8 cellular contexts compared by ENCODE assay signal in the genomic region with DNA sequence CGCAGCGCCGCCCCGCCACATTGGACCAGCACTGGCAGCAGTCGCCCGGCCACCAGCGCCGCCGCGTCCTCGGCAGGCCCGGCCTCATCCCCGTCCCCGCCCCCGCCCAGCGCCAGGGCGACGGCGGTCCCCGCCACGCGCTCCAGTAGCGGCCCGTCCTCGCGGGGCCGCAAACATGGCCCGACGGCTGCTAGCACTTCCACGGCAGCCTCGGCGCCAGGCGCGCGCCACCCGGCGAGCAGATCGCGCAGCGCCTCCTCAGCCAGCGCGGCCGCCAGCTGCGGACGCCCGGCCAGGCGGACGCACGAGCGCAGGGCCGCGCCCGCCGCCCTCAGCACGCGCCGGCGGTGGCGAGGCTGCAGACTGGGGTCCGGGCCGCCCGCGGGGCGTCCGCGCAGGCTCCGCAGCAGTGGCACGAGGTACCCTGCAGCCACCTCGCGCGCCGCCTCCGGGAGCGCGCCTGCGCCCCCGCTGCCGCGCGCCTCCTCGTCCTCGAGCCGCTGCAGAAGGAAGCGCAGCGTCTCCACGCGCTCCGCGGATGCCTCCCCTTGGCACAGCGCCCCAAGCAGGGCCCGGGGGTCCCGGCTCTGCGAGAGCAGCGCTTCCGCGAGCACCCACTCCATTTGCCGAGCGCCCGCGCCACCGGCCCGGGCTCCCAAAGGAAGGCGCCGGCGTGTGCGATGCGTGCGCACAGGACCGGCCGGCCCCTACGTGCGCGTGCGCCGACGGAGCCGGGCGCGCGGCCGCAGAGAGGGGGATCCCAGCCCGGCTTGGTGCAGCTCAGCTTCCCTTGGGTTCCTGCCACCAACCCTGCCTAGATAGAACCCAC. TPM values are rescaled to one million over a fixed set of nuclear protein-coding genes. Genes with fewer than 3 reads are reported as not detected.
DNase-seq lines count a peak whose midpoint lies in the region; ATAC-seq and TF ChIP-seq lines count a peak whose summit lies in the region.

A gene with protein sequence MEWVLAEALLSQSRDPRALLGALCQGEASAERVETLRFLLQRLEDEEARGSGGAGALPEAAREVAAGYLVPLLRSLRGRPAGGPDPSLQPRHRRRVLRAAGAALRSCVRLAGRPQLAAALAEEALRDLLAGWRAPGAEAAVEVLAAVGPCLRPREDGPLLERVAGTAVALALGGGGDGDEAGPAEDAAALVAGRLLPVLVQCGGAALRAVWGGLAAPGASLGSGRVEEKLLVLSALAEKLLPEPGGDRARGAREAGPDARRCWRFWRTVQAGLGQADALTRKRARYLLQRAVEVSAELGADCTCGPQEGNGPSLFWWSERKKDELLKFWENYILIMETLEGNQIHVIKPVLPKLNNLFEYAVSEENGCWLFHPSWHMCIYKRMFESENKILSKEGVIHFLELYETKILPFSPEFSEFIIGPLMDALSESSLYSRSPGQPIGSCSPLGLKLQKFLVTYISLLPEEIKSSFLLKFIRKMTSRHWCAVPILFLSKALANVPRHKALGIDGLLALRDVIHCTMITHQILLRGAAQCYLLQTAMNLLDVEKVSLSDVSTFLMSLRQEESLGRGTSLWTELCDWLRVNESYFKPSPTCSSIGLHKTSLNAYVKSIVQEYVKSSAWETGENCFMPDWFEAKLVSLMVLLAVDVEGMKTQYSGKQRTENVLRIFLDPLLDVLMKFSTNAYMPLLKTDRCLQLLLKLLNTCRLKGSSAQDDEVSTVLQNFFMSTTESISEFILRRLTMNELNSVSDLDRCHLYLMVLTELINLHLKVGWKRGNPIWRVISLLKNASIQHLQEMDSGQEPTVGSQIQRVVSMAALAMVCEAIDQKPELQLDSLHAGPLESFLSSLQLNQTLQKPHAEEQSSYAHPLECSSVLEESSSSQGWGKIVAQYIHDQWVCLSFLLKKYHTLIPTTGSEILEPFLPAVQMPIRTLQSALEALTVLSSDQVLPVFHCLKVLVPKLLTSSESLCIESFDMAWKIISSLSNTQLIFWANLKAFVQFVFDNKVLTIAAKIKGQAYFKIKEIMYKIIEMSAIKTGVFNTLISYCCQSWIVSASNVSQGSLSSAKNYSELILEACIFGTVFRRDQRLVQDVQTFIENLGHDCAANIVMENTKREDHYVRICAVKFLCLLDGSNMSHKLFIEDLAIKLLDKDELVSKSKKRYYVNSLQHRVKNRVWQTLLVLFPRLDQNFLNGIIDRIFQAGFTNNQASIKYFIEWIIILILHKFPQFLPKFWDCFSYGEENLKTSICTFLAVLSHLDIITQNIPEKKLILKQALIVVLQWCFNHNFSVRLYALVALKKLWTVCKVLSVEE (N-terminal part only) (minus strand): TSS at position 699 of the 829 bp plus-strand sequence. CDS start 76 bp downstream, at position 623.

- 0 out of 2 replicates have a peak, but pooled peaks have one; percentile 8 for TF ChIP-seq CTCF in AG10803 (conservative IDR thresholded peaks at IDR 0.05; ENCODE audit: low read length)

- DNase-seq in AG10803 (ENCODE audit: low read depth) = peak; percentile 73
- peak; percentile 45 for DNase-seq in NCI-H226
- DNase-seq in activated CD4-positive, CD25-positive, alpha-beta regulatory T cell treated with anti-CD3 and anti-CD28 coated beads, Interleukin-2, amount 50 U/mL, for 72 hours = peak; percentile 78
- peak; percentile 88 for DNase-seq in cerebellum (ENCODE audit: low spot score)
- DNase-seq in kidney tubule cell (ENCODE audit: low spot score) = peak; percentile 81
- DNase-seq in stimulated activated CD4-positive, alpha-beta T cell treated with anti-CD3 and anti-CD28 coated beads, Interleukin-1b, Interleukin-23, amount 100 ng/mL, for 24 hours (ENCODE audit: low read depth in 4 of 4, low spot score in 1 of 4) = peak; percentile 44 to 68 (median 59)

- H3K4me3 ChIP-seq in AG10803 (ENCODE audit: low read length) = peak within 1 kb of the TSS; percentile 73

- ATAC-seq in GM18907 (IDR thresholded peaks at IDR 0.05; ENCODE audit: unreplicated experiment) (peak; percentile 73), HG03135 (IDR thresholded peaks at IDR 0.05; ENCODE audit: unreplicated experiment) (peak; percentile 67)

RNA-seq across cellular contexts. Expression of the gene that starts here (rescaled TPM):
- 88.7 TPM for total RNA-seq in cerebellum

Comparison
In these comparisons a context has a peak if more than half of its experiments do, and no peak if none do; other contexts are left out.
1. Peak in every context shown above with its lines: DNase-seq, ATAC-seq and H3K4me3 ChIP-seq.